Comparison of ENCODE assay signal across 16 cellular contexts in the genomic region with DNA sequence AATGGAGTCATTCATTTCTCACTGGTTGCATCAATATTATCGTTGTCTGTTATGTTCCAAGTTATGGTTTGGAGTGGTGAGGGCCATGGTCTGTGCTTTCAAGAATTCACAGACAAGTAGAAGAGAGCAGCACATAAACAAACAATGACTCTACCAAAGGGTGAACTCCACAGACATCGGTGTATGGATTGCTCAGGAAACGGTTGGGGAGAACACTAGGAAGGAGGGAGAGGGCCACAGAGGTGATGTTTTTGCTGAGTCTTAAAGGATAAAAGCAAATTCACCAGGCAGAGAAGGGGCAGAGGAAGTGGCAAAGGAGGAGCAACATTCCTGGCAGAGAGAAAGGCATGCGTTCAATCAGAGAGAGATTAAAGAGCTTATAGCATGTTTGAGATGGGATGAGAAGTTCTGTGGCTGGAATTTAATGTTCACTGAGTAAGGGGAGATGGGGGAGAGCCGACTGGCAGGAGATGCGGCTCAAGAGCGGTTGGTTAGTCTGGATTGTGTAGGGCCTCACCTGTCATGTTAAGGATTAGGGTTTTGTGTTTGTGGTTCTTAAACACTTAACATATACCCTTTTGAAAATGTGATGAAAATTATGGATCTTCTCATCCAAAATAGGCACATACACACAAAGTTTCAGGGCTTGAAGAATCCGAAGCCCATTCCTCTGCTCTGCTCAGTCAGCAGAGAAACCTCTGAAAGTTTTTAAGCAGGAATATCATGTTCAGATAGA. TPM values are rescaled to one million over a fixed set of nuclear protein-coding genes. Genes with fewer than 3 reads are reported as not detected.
DNase-seq lines count a peak whose midpoint lies in the region; ATAC-seq and TF ChIP-seq lines count a peak whose summit lies in the region.
"Had no signal": no experiment of that assay in that cellular context is flagged by ENCODE, and none has a peak within 500 bp of the region (broad histone marks: within the 10 kb centered on the region; RNA-seq: fewer than 3 reads in every experiment).

No MANE protein-coding gene starts in this region.

- ATAC-seq in RWPE2 (ENCODE audit: low read depth) = peak; percentile 46; the same call in 1 of the 3 replicates
- peak; percentile 12 for ATAC-seq in esophagus mucosa
- no peak for ATAC-seq in GM21717 (IDR thresholded peaks at IDR 0.05; ENCODE audit: unreplicated experiment)
- no peak for ATAC-seq in GM19455 (IDR thresholded peaks at IDR 0.05; ENCODE audit: unreplicated experiment)
- ATAC-seq: activated naive CD4-positive, alpha-beta T cell treated with anti-CD3 and anti-CD28 coated beads, Interleukin-2, amount 50 U/mL, for 72 hours; stimulated activated naive CD8-positive, alpha-beta T cell treated with anti-CD3 and anti-CD28 coated beads, Interleukin-15, Interleukin-2, amounts not matched to agents 100 U/mL and 50 U/mL, for 24 hours had no signal

- H3K27ac Mint-ChIP-seq in HFFc6 (peak overlapping the region; percentile 98), type B pancreatic cell (peak overlapping the region; percentile 23)

- H3K36me3 Mint-ChIP-seq in HFFc6 (ENCODE audit: low read depth) (peaks cover 4% of the 10 kb centered on the region; the same call in 1 of the 2 replicates), type B pancreatic cell (no peaks in the 10 kb centered on the region)
- H3K36me3 Mint-ChIP-seq: activated naive CD4-positive, alpha-beta T cell treated with anti-CD3 and anti-CD28 coated beads, Interleukin-2, amount 50 U/mL, for 72 hours had no signal

- H3K27me3 Mint-ChIP-seq in HFFc6 (ENCODE audit: insufficient read depth) (no peaks in the 10 kb centered on the region), type B pancreatic cell (peaks cover 9% of the 10 kb centered on the region)

- no peak overlapping the region for H3K4me3 ChIP-seq in RWPE2 (ENCODE audit: severe bottlenecking)

- H3K9me3 ChIP-seq in RWPE2 (ENCODE audit: severe bottlenecking) = no peaks in the 10 kb centered on the region

- TF ChIP-seq CTCF in HFFc6 (IDR thresholded peaks at IDR 0.05) (no peak), RWPE2 (IDR thresholded peaks at IDR 0.05; ENCODE audit: poor library complexity, severe bottlenecking) (no peak), type B pancreatic cell (conservative IDR thresholded peaks at IDR 0.05) (no peak)

- DNase-seq in HFFc6 = no peak
- DNase-seq in RWPE2 (ENCODE audit: low spot score) = no peak
- no peak for DNase-seq in type B pancreatic cell (ENCODE audit: extremely low spot score, unreplicated experiment)
- DNase-seq in NCI-H345 (lab: John Stamatoyannopoulos, UW) = no peak
- DNase-seq: activated CD4-positive, alpha-beta T cell treated with anti-CD3 and anti-CD28 coated beads for 4 hours; activated T-cell treated with anti-CD3 and anti-CD28 coated beads for 4 hours; C1 segment of cervical spinal cord; islet precursor cell; NCI-H1930; RPMI8226; stimulated activated naive CD8-positive, alpha-beta T cell treated with anti-CD3 and anti-CD28 coated beads, Interleukin-15, Interleukin-2, amounts not matched to agents 100 U/mL and 50 U/mL, for 24 hours had no signal

- H3K4me1 Mint-ChIP-seq in HFFc6 (ENCODE audit: low read depth) (peaks cover 94% of the 10 kb centered on the region), type B pancreatic cell (ENCODE audit: unreplicated experiment) (peaks cover 36% of the 10 kb centered on the region)

- H3K4me3 Mint-ChIP-seq in HFFc6 = peak overlapping the region; percentile 22
- H3K4me3 Mint-ChIP-seq in type B pancreatic cell = no peak overlapping the region

- H3K27ac ChIP-seq in RWPE2 (ENCODE audit: poor library complexity, severe bottlenecking) = no peak overlapping the region
- H3K27ac ChIP-seq: parathyroid adenoma had no signal

- no peaks in the 10 kb centered on the region for H3K27me3 ChIP-seq in RWPE2 (ENCODE audit: insufficient read depth, poor library complexity, severe bottlenecking)

- H3K36me3 ChIP-seq in RWPE2 (ENCODE audit: low read depth) = peaks cover 16% of the 10 kb centered on the region; the same call in 1 of the 2 replicates

- no peaks in the 10 kb centered on the region for H3K4me1 ChIP-seq in RWPE2 (ENCODE audit: insufficient read depth, poor library complexity, severe bottlenecking)
- H3K4me1 ChIP-seq: parathyroid adenoma had no signal

- no peaks in the 10 kb centered on the region for H3K9me3 Mint-ChIP-seq in HFFc6
- no peaks in the 10 kb centered on the region for H3K9me3 Mint-ChIP-seq in type B pancreatic cell
- H3K9me3 Mint-ChIP-seq: activated naive CD4-positive, alpha-beta T cell treated with anti-CD3 and anti-CD28 coated beads, Interleukin-2, amount 50 U/mL, for 72 hours had no signal

RNA-seq across cellular contexts. Expression of a gene that starts 42.3 kb away (rescaled TPM):
- 100 to 1,000 TPM; 379 to 565 (median 420) TPM for total RNA-seq in HFFc6 (2021; fragmentation: NEBNext Ultra II Directional; extraction: Animal tissue kit (Norgen Biotek cat#: 25700))
- total RNA-seq in esophagus mucosa (92.0 TPM), type B pancreatic cell (ENCODE audit: low replicate concordance) (44.4 and 71.3 TPM in 2 replicates)

Comparison
In these comparisons a context has a peak if more than half of its experiments do, and no peak if none do; other contexts are left out.
1. ATAC-seq: peak in RWPE2 (single experiment) and esophagus mucosa (single experiment); none in GM21717 (single experiment) and GM19455 (single experiment).